In genomic region chr21:44894687-44895302, GRCh38 we compare ENCODE assay signal across 16 cellular contexts. TPM values are rescaled to one million over a fixed set of nuclear protein-coding genes. Genes with fewer than 3 reads are reported as not detected.
DNase-seq lines count a peak whose midpoint lies in the region; TF ChIP-seq lines count a peak whose summit lies in the region.
"Had no signal": no experiment of that assay in that cellular context is flagged by ENCODE, and none has a peak within 500 bp of the region (broad histone marks: within the 10 kb centered on the region; RNA-seq: fewer than 3 reads in every experiment).

No MANE protein-coding gene starts in this region.

- no peak overlapping the region for H3K27ac ChIP-seq in effector memory CD4-positive, alpha-beta T cell (ENCODE audit: insufficient read depth, low read length, poor library complexity, severe bottlenecking)
- H3K27ac ChIP-seq in sigmoid colon = no peak overlapping the region

- H3K36me3 ChIP-seq in effector memory CD4-positive, alpha-beta T cell (ENCODE audit: control insufficient read depth, insufficient read depth, low read length) = peaks cover 65% of the 10 kb centered on the region
- H3K36me3 ChIP-seq in sigmoid colon = no peaks in the 10 kb centered on the region

- H3K36me3 Mint-ChIP-seq in activated T-cell treated with anti-CD3 and anti-CD28 coated beads, Interleukin-2, amount 50 U/mL, for 24 hours (ENCODE audit: low read depth) = peaks cover 86% of the 10 kb centered on the region
- H3K36me3 Mint-ChIP-seq in CD14-positive monocyte = peaks cover 66 to 99% of the 10 kb centered on the region in 2 donors
- H3K36me3 Mint-ChIP-seq in glutamatergic neuron (ENCODE audit: unreplicated experiment) = no peaks in the 10 kb centered on the region
- no peaks in the 10 kb centered on the region for H3K36me3 Mint-ChIP-seq in nephron progenitor cell (ENCODE audit: low read depth)

- no peaks in the 10 kb centered on the region for H3K9me3 Mint-ChIP-seq in activated T-cell treated with anti-CD3 and anti-CD28 coated beads, Interleukin-2, amount 50 U/mL, for 24 hours
- H3K9me3 Mint-ChIP-seq in CD14-positive monocyte (peaks cover 0 to 2% (median 0%) of the 10 kb centered on the region in 7 donors), glutamatergic neuron (ENCODE audit: unreplicated experiment) (peaks cover 7% of the 10 kb centered on the region), nephron progenitor cell (no peaks in the 10 kb centered on the region)
- H3K9me3 Mint-ChIP-seq: HFFc6 had no signal

- no peak overlapping the region for H3K4me3 ChIP-seq in effector memory CD4-positive, alpha-beta T cell (ENCODE audit: insufficient read depth, low read depth, low read length, poor library complexity, severe bottlenecking)
- H3K4me3 ChIP-seq in sigmoid colon = no peak overlapping the region

- no peaks in the 10 kb centered on the region for H3K27me3 Mint-ChIP-seq in activated T-cell treated with anti-CD3 and anti-CD28 coated beads, Interleukin-2, amount 50 U/mL, for 24 hours
- H3K27me3 Mint-ChIP-seq in CD14-positive monocyte (ENCODE audit: low read depth in 3 of 3) (no peaks in the 10 kb centered on the region), glutamatergic neuron (ENCODE audit: unreplicated experiment) (peaks cover 4% of the 10 kb centered on the region), nephron progenitor cell (ENCODE audit: low read depth, poor library complexity) (peaks cover 23% of the 10 kb centered on the region)

- peaks cover 6% of the 10 kb centered on the region for H3K4me1 ChIP-seq in effector memory CD4-positive, alpha-beta T cell (ENCODE audit: control insufficient read depth, insufficient read depth, low read length, poor library complexity, severe bottlenecking)
- no peaks in the 10 kb centered on the region for H3K4me1 ChIP-seq in sigmoid colon
- H3K4me1 ChIP-seq: Caco-2 had no signal

- intact Hi-C loops in CD14-positive monocyte (cut with micrococcal nuclease) (no loop called here), sigmoid colon (cut with DNase I) (no loop called here)

- no peaks in the 10 kb centered on the region for H3K9me3 ChIP-seq in effector memory CD4-positive, alpha-beta T cell (ENCODE audit: control insufficient read depth, low read length)
- H3K9me3 ChIP-seq in sigmoid colon = no peaks in the 10 kb centered on the region
- H3K9me3 ChIP-seq: Caco-2 had no signal

- WGBS in sigmoid colon, 2 donors = 82 to 84% methylated on average over 19 of the region's 19 CpGs

- no peak for TF ChIP-seq CTCF in CD14-positive monocyte (IDR thresholded peaks at IDR 0.05)
- no peak for TF ChIP-seq CTCF in glutamatergic neuron (IDR thresholded peaks at IDR 0.05; ENCODE audit: partially characterized antibody, unreplicated experiment)
- no peak for TF ChIP-seq CTCF in nephron progenitor cell (IDR thresholded peaks at IDR 0.05)
- no peak for TF ChIP-seq CTCF in sigmoid colon (IDR thresholded peaks at IDR 0.05)

- no peak for TF ChIP-seq EP300 in sigmoid colon (IDR thresholded peaks at IDR 0.05)

- DNase-seq in activated T-cell treated with anti-CD3 and anti-CD28 coated beads, Interleukin-2, amount 50 U/mL, for 24 hours = no peak
- no peak for DNase-seq in activated T-cell treated with anti-CD3 and anti-CD28 coated beads, Interleukin-2, amount 50 U/mL, for 48 hours
- DNase-seq in CD14-positive monocyte (ENCODE audit: low spot score) (no peak), glutamatergic neuron (peak; percentile 9), nephron progenitor cell (peak; percentile 2), sigmoid colon (no peak)
- no peak for DNase-seq in effector memory CD4-positive, alpha-beta T cell
- no peak for DNase-seq in activated CD4-positive, CD25-positive, alpha-beta regulatory T cell treated with anti-CD3 and anti-CD28 coated beads, Interleukin-2, amount 50 U/mL, for 72 hours
- DNase-seq: Caco-2, DMS153, HFFc6, MM.1S, NCI-H1092 treated with DMSO at 0.1 percent for 48 hours, NCI-H2081 treated with DMSO at 0.1 percent for 48 hours, NCI-H510A, NCI-H82 had no signal

- no peak for TF ChIP-seq POLR2A in sigmoid colon (IDR thresholded peaks at IDR 0.05)

- peaks cover 12% of the 10 kb centered on the region for H3K4me1 Mint-ChIP-seq in activated T-cell treated with anti-CD3 and anti-CD28 coated beads, Interleukin-2, amount 50 U/mL, for 24 hours (ENCODE audit: low read depth)
- peaks cover 23% of the 10 kb centered on the region for H3K4me1 Mint-ChIP-seq in CD14-positive monocyte
- H3K4me1 Mint-ChIP-seq in glutamatergic neuron (ENCODE audit: low read depth, unreplicated experiment) = peaks cover 2% of the 10 kb centered on the region
- peaks cover 27% of the 10 kb centered on the region for H3K4me1 Mint-ChIP-seq in nephron progenitor cell

- peak overlapping the region; percentile 69 for H3K27ac Mint-ChIP-seq in activated T-cell treated with anti-CD3 and anti-CD28 coated beads, Interleukin-2, amount 50 U/mL, for 24 hours
- H3K27ac Mint-ChIP-seq in CD14-positive monocyte (peak overlapping the region; percentile 15 to 83 (median 57)), glutamatergic neuron (ENCODE audit: unreplicated experiment) (no peak overlapping the region), nephron progenitor cell (no peak overlapping the region)
- H3K27ac Mint-ChIP-seq: HFFc6 had no signal

- H3K4me3 Mint-ChIP-seq in activated T-cell treated with anti-CD3 and anti-CD28 coated beads, Interleukin-2, amount 50 U/mL, for 24 hours = no peak overlapping the region
- H3K4me3 Mint-ChIP-seq in CD14-positive monocyte = no peak overlapping the region
- H3K4me3 Mint-ChIP-seq in glutamatergic neuron (ENCODE audit: unreplicated experiment) = no peak overlapping the region
- no peak overlapping the region for H3K4me3 Mint-ChIP-seq in nephron progenitor cell
- H3K4me3 Mint-ChIP-seq: HFFc6 had no signal

- no peaks in the 10 kb centered on the region for H3K27me3 ChIP-seq in effector memory CD4-positive, alpha-beta T cell (replicated peaks; ENCODE audit: control insufficient read depth, insufficient read depth, low read length, poor library complexity, severe bottlenecking)
- H3K27me3 ChIP-seq in sigmoid colon = peaks cover 0 to 11% (median 0%) of the 10 kb centered on the region in 3 donors

RNA-seq across cellular contexts. Expression of gene PTTG1IP, which starts 21.3 kb away (rescaled TPM):
- polyA plus RNA-seq in CD14-positive monocyte = 100 to 1,000 TPM; 206 to 238 TPM
- 249 TPM for total RNA-seq in glutamatergic neuron (ENCODE audit: unreplicated experiment)
- 100 to 1,000 TPM; 158 to 208 (median 188) TPM for total RNA-seq in sigmoid colon
- 100 to 1,000 TPM in 1 of 3 donors, 10 to 100 TPM in 2; 49.7 to 146 (median 59.5) TPM for polyA plus RNA-seq in sigmoid colon

RNA-seq across cellular contexts. Expression of gene ITGB2, which starts 25.9 kb away (rescaled TPM):
- polyA plus RNA-seq in CD14-positive monocyte (1,000 to 10,000 TPM; 1,470 to 1,628 TPM), sigmoid colon (100 to 1,000 TPM in 1 of 3 donors, 10 to 100 TPM in 2; 21.0 to 103 (median 60.5) TPM)
- total RNA-seq in glutamatergic neuron (ENCODE audit: unreplicated experiment) (0.91 TPM), sigmoid colon (10 to 100 TPM; 14.7 to 82.0 (median 48.5) TPM)

RNA-seq across cellular contexts. Expression of gene SLX9, which starts 45.0 kb away (rescaled TPM):
- 1 to 10 TPM; 7.5 to 9.0 TPM for polyA plus RNA-seq in CD14-positive monocyte
- 30.7 TPM for total RNA-seq in glutamatergic neuron (ENCODE audit: unreplicated experiment)
- 10 to 100 TPM; 18.3 to 38.8 (median 22.0) TPM for total RNA-seq in sigmoid colon
- polyA plus RNA-seq in sigmoid colon = 10 to 100 TPM in 2 of 3 donors, 1 to 10 TPM in 1; 9.7 to 31.9 (median 15.0) TPM

Comparison
In these comparisons a context has a peak if more than half of its experiments do, and no peak if none do; other contexts are left out.
1. DNase-seq: peak in glutamatergic neuron (single experiment) and nephron progenitor cell (single experiment); none in activated T-cell treated with anti-CD3 and anti-CD28 coated beads, Interleukin-2, amount 50 U/mL, for 24 hours (single experiment), activated T-cell treated with anti-CD3 and anti-CD28 coated beads, Interleukin-2, amount 50 U/mL, for 48 hours (0 of 2), CD14-positive monocyte (single experiment), effector memory CD4-positive, alpha-beta T cell (0 of 3), activated CD4-positive, CD25-positive, alpha-beta regulatory T cell treated with anti-CD3 and anti-CD28 coated beads, Interleukin-2, amount 50 U/mL, for 72 hours (single experiment) and sigmoid colon (single experiment).
2. H3K27ac Mint-ChIP-seq: peak in activated T-cell treated with anti-CD3 and anti-CD28 coated beads, Interleukin-2, amount 50 U/mL, for 24 hours (single experiment) and CD14-positive monocyte (7 of 7); none in glutamatergic neuron (single experiment) and nephron progenitor cell (single experiment).